19 cellular contexts compared by ENCODE assay signal in the genomic region with DNA sequence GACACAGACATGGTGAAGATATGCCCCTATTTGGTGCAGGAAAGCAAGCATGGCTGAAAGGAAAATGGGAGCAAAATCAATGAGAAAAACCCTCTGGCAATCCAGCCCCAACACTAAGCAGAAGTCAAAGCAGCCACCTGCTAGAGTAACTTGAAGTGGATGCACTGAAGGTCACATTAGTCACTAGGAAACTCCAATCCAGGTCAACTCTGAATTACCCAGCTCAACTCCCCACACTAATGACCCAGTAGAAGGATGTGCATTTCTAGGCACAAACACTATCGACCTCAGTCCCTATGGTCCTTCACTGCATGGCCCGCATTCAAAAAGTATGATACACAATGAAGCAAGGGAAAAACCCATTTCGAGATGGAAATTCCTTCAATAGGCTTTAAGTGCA.
DNase-seq lines count a peak whose midpoint lies in the region; ATAC-seq and TF ChIP-seq lines count a peak whose summit lies in the region.
"Had no signal": no experiment of that assay in that cellular context is flagged by ENCODE, and none has a peak within 500 bp of the region (broad histone marks: within the 10 kb centered on the region; RNA-seq: fewer than 3 reads in every experiment).

No MANE protein-coding gene starts in this region.

- H3K4ac ChIP-seq in H9 (ENCODE audit: low read depth, low read length), result no peak overlapping the region
- H3K4ac ChIP-seq in mesenchymal stem cell (ENCODE audit: low read depth in 1 of 2, low read length in 2 of 2), result no peak overlapping the region

- no peaks in the 10 kb centered on the region for H3K79me2 ChIP-seq in H9 (ENCODE audit: insufficient read depth, low read length)
- H3K79me2 ChIP-seq: parathyroid adenoma had no signal

- no peak overlapping the region for H2BK120ac ChIP-seq in H9 (ENCODE audit: low read depth, low read length, poor library complexity, severe bottlenecking)
- H2BK120ac ChIP-seq in mesenchymal stem cell (ENCODE audit: low read depth, low read length), result no peak overlapping the region

- H3K9me3 ChIP-seq in H9 (ENCODE audit: control insufficient read depth, low read depth, low read length) (no peaks in the 10 kb centered on the region), mesenchymal stem cell (ENCODE audit: control insufficient read depth, low read length) (peaks cover 4% of the 10 kb centered on the region), Caco-2 (no peaks in the 10 kb centered on the region), ascending aorta (no peaks in the 10 kb centered on the region)
- H3K9me3 ChIP-seq: gastroesophageal sphincter, testis had no signal

- no peak overlapping the region for H4K5ac ChIP-seq in H9 (ENCODE audit: insufficient read length, low read depth, low read length)

- no peak overlapping the region for H3K4me3 ChIP-seq in mesenchymal stem cell (ENCODE audit: insufficient read depth in 1 of 2, low read depth in 1 of 2, low read length in 2 of 2)
- H3K4me3 ChIP-seq in Caco-2 (ENCODE audit: low read depth, low read length), result no peak overlapping the region
- H3K4me3 ChIP-seq in ascending aorta, result no peak overlapping the region
- H3K4me3 ChIP-seq: coronary artery, gastroesophageal sphincter, testis had no signal

- BruUV-seq in Caco-2 (replicated peaks; lab: Mats Ljungman, UMichigan), result no TSS peak

- H3K36me3 ChIP-seq in mesenchymal stem cell (ENCODE audit: control insufficient read depth in 1 of 2, insufficient read depth in 2 of 2, low read depth in 1 of 2, low read length in 2 of 2) (peaks cover 7 to 29% of the 10 kb centered on the region in 2 experiments), Caco-2 (ENCODE audit: control insufficient read depth, insufficient read depth, low read length) (no peaks in the 10 kb centered on the region), ascending aorta (no peaks in the 10 kb centered on the region)

- H3K79me1 ChIP-seq in H9 (ENCODE audit: insufficient read depth, low read depth, low read length, poor library complexity, severe bottlenecking) (no peaks in the 10 kb centered on the region), mesenchymal stem cell (replicated peaks; ENCODE audit: low read length, poor library complexity, severe bottlenecking) (peaks cover 7% of the 10 kb centered on the region)

- no peak for TF ChIP-seq CTCF in H9 (conservative IDR thresholded peaks at IDR 0.05)
- TF ChIP-seq CTCF in Caco-2 (IDR thresholded peaks at IDR 0.05; ENCODE audit: insufficient read depth in 1 of 2, low read depth in 1 of 2, low read length in 1 of 2, severe bottlenecking in 1 of 2, unreplicated experiment in 1 of 2), result no peak
- no peak for TF ChIP-seq CTCF in ascending aorta (IDR thresholded peaks at IDR 0.05)

- WGBS in H9 (ENCODE audit: extremely low coverage, insufficient read length, low lambda C conversion rate), result no CpG with 5 or more reads among the region's 3 CpGs
- 92% methylated on average over 3 of the region's 3 CpGs for WGBS in mesenchymal stem cell

- no peak overlapping the region for H2BK20ac ChIP-seq in H9 (ENCODE audit: low read depth, low read length, poor library complexity, severe bottlenecking)

- POLR2A ChIA-PET in Caco-2 (lab: Charles Lee), result no interaction called here
- POLR2A ChIA-PET in activated CD4-positive, alpha-beta T cell treated with anti-CD3 and anti-CD28 coated beads, Interleukin-2, amount 10 ng/mL, durations not matched to agents 7 days and 5 days (lab: Charles Lee), result no interaction called here

- no peaks in the 10 kb centered on the region for H4K20me1 ChIP-seq in H9 (ENCODE audit: control insufficient read depth, insufficient read depth, insufficient read length)

- H3K27me3 ChIP-seq in H9 (ENCODE audit: insufficient read depth, low read length), result no peaks in the 10 kb centered on the region
- H3K27me3 ChIP-seq in mesenchymal stem cell (ENCODE audit: control insufficient read depth in 1 of 2, insufficient read depth in 1 of 2, low read length in 2 of 2), result no peaks in the 10 kb centered on the region
- no peaks in the 10 kb centered on the region for H3K27me3 ChIP-seq in Caco-2 (replicated peaks; ENCODE audit: control insufficient read depth, insufficient read depth, low read length)
- no peaks in the 10 kb centered on the region for H3K27me3 ChIP-seq in ascending aorta
- H3K27me3 ChIP-seq: gastroesophageal sphincter, testis had no signal

- H3K9me3 Mint-ChIP-seq in H9, result peaks cover 4 to 13% of the 10 kb centered on the region in 2 experiments; a peak in 3 of 5 replicates
- H3K9me3 Mint-ChIP-seq in Caco-2 (ENCODE audit: unreplicated experiment), result no peaks in the 10 kb centered on the region
- no peaks in the 10 kb centered on the region for H3K9me3 Mint-ChIP-seq in activated CD4-positive, alpha-beta T cell treated with anti-CD3 and anti-CD28 coated beads, Interleukin-2, amount 10 ng/mL, durations not matched to agents 7 days and 5 days
- H3K9me3 Mint-ChIP-seq: activated B cell treated with CpG ODN at 0.5 μM for 24 hours had no signal

- H3K9ac ChIP-seq in H9 (ENCODE audit: extremely low read depth, insufficient read length, low read length) (no peak overlapping the region), mesenchymal stem cell (ENCODE audit: low read length) (no peak overlapping the region)
- H3K9ac ChIP-seq: parathyroid adenoma had no signal

- H3K27me3 Mint-ChIP-seq in H9 (ENCODE audit: low read depth) (no peaks in the 10 kb centered on the region), Caco-2 (ENCODE audit: insufficient read depth, unreplicated experiment) (no peaks in the 10 kb centered on the region)
- H3K27me3 Mint-ChIP-seq in activated CD4-positive, alpha-beta T cell treated with anti-CD3 and anti-CD28 coated beads, Interleukin-2, amount 10 ng/mL, durations not matched to agents 7 days and 5 days, result no peaks in the 10 kb centered on the region
- H3K27me3 Mint-ChIP-seq: activated B cell treated with CpG ODN at 0.5 μM for 24 hours; activated CD8-positive, alpha-beta memory T cell treated with anti-CD3 and anti-CD28 coated beads, Interleukin-2, amount 10 ng/mL, durations not matched to agents 7 days and 5 days had no signal

- H2BK15ac ChIP-seq in H9 (ENCODE audit: low read depth, low read length) (no peak overlapping the region), mesenchymal stem cell (ENCODE audit: low read depth, poor library complexity, severe bottlenecking) (no peak overlapping the region)

- no peak overlapping the region for H2BK5ac ChIP-seq in H9 (ENCODE audit: insufficient read length, low read length)
- peak overlapping the region; percentile 62 for H2BK5ac ChIP-seq in mesenchymal stem cell (ENCODE audit: low read depth, low read length, poor library complexity, severe bottlenecking)

- H3K4me3 Mint-ChIP-seq in H9, result no peak overlapping the region
- no peak overlapping the region for H3K4me3 Mint-ChIP-seq in Caco-2 (ENCODE audit: unreplicated experiment)
- no peak overlapping the region for H3K4me3 Mint-ChIP-seq in activated CD4-positive, alpha-beta T cell treated with anti-CD3 and anti-CD28 coated beads, Interleukin-2, amount 10 ng/mL, durations not matched to agents 7 days and 5 days
- H3K4me3 Mint-ChIP-seq: activated B cell treated with CpG ODN at 0.5 μM for 24 hours; activated CD8-positive, alpha-beta memory T cell treated with anti-CD3 and anti-CD28 coated beads, Interleukin-2, amount 10 ng/mL, durations not matched to agents 7 days and 5 days had no signal

- DNase-seq in H9 (no peak), mesenchymal stem cell (no peak), Caco-2 (no peak), ascending aorta (ENCODE audit: low spot score in 2 of 2) (no peak)
- DNase-seq in activated CD4-positive, alpha-beta T cell treated with anti-CD3 and anti-CD28 coated beads, Interleukin-2, amount 10 ng/mL, durations not matched to agents 7 days and 5 days, result no peak
- DNase-seq: activated B cell treated with CpG ODN at 0.5 μM for 24 hours; activated CD8-positive, alpha-beta memory T cell treated with anti-CD3 and anti-CD28 coated beads, Interleukin-2, amount 10 ng/mL, durations not matched to agents 7 days and 5 days; activated naive CD4-positive, alpha-beta T cell treated with Interleukin-2 at 50 U/mL for 16 hours; NCI-H446; Right ventricle myocardium superior; stimulated activated CD4-positive, alpha-beta T cell treated with anti-CD3 and anti-CD28 coated beads, Interleukin-4, amount 100 ng/mL, for 1 hour; testis had no signal

- H3K4me1 ChIP-seq in H9 (ENCODE audit: insufficient read depth, low read length) (peaks cover 6% of the 10 kb centered on the region; the same call in 1 of the 2 replicates), mesenchymal stem cell (ENCODE audit: control insufficient read depth, insufficient read depth, low read depth, low read length) (peaks cover 13% of the 10 kb centered on the region), Caco-2 (peaks cover 12% of the 10 kb centered on the region), ascending aorta (no peaks in the 10 kb centered on the region)
- H3K4me1 ChIP-seq: gastroesophageal sphincter, parathyroid adenoma, testis had no signal

- no peak overlapping the region for H3K56ac ChIP-seq in H9 (ENCODE audit: insufficient read length, low read depth, low read length)

- no peak overlapping the region for H4K8ac ChIP-seq in H9 (replicated peaks; ENCODE audit: insufficient read length, low read depth, low read length)
- H4K8ac ChIP-seq in mesenchymal stem cell (ENCODE audit: low read length), result peak overlapping the region; percentile 78

- no peak overlapping the region for H2BK12ac ChIP-seq in H9 (ENCODE audit: insufficient read length, low read depth, low read length)
- peak overlapping the region in 1 of 2 experiments; percentile 61 for H2BK12ac ChIP-seq in mesenchymal stem cell (ENCODE audit: low read length in 2 of 2)

- no peak overlapping the region for H3K23ac ChIP-seq in H9 (ENCODE audit: insufficient read length, low read depth, low read length)
- no peak overlapping the region for H3K23ac ChIP-seq in mesenchymal stem cell (ENCODE audit: low read length in 2 of 2)

- no peaks in the 10 kb centered on the region for H3K23me2 ChIP-seq in H9 (ENCODE audit: insufficient read length, low read depth, low read length, poor library complexity, severe bottlenecking)

- H3K27ac ChIP-seq in H9 (ENCODE audit: insufficient read length, low read depth, low read length) (peak overlapping the region; percentile 79), mesenchymal stem cell (ENCODE audit: low read length, poor library complexity, severe bottlenecking) (peak overlapping the region; percentile 96), ascending aorta (no peak overlapping the region)
- H3K27ac ChIP-seq: coronary artery, epithelial cell of prostate, gastroesophageal sphincter, parathyroid adenoma, testis had no signal

- CTCF ChIA-PET in Caco-2 (lab: Charles Lee), result no interaction called here
- CTCF ChIA-PET in activated CD4-positive, alpha-beta T cell treated with anti-CD3 and anti-CD28 coated beads, Interleukin-2, amount 10 ng/mL, durations not matched to agents 7 days and 5 days (lab: Charles Lee), result no interaction called here

- H3K14ac ChIP-seq in H9 (ENCODE audit: insufficient read depth, low read length) (no peak overlapping the region), mesenchymal stem cell (ENCODE audit: low read length in 2 of 2) (no peak overlapping the region)

- H2AK5ac ChIP-seq in H9 (ENCODE audit: insufficient read length, low read length) (no peak overlapping the region), mesenchymal stem cell (ENCODE audit: low read length, severe bottlenecking) (peak overlapping the region; percentile 100)

- peaks cover 22 to 58% (median 29%) of the 10 kb centered on the region in 3 experiments for H3K36me3 Mint-ChIP-seq in H9 (ENCODE audit: insufficient read depth in 1 of 3, low read depth in 3 of 3)
- H3K36me3 Mint-ChIP-seq in Caco-2 (ENCODE audit: insufficient read depth, unreplicated experiment), result no peaks in the 10 kb centered on the region
- peaks cover 54% of the 10 kb centered on the region for H3K36me3 Mint-ChIP-seq in activated CD4-positive, alpha-beta T cell treated with anti-CD3 and anti-CD28 coated beads, Interleukin-2, amount 10 ng/mL, durations not matched to agents 7 days and 5 days (ENCODE audit: low read depth)

- H3K4me2 ChIP-seq in H9 (ENCODE audit: insufficient read depth, insufficient read length, low read length) (peak overlapping the region; percentile 13), mesenchymal stem cell (ENCODE audit: low read length, poor library complexity, severe bottlenecking) (no peak overlapping the region)

- H3K18ac ChIP-seq in H9 (ENCODE audit: insufficient read length, low read depth, low read length) (peak overlapping the region; percentile 54), mesenchymal stem cell (ENCODE audit: low read depth in 1 of 2, low read length in 2 of 2) (peak overlapping the region in 1 of 2 experiments; percentile 55)

- H3K27ac Mint-ChIP-seq in H9, result peak overlapping the region; percentile 67 to 95 (median 78); a peak in 4 of 7 replicates
- H3K27ac Mint-ChIP-seq in Caco-2 (ENCODE audit: unreplicated experiment), result no peak overlapping the region
- no peak overlapping the region for H3K27ac Mint-ChIP-seq in activated CD4-positive, alpha-beta T cell treated with anti-CD3 and anti-CD28 coated beads, Interleukin-2, amount 10 ng/mL, durations not matched to agents 7 days and 5 days
- H3K27ac Mint-ChIP-seq: activated B cell treated with CpG ODN at 0.5 μM for 24 hours; activated CD8-positive, alpha-beta memory T cell treated with anti-CD3 and anti-CD28 coated beads, Interleukin-2, amount 10 ng/mL, durations not matched to agents 7 days and 5 days had no signal

- no peak overlapping the region for H3T11ph ChIP-seq in H9 (ENCODE audit: low read length)

- ATAC-seq in GM19395 (IDR thresholded peaks at IDR 0.05; ENCODE audit: unreplicated experiment) (peak; percentile 10), HG03432 (IDR thresholded peaks at IDR 0.05; ENCODE audit: unreplicated experiment) (peak; percentile 36), HG03565 (IDR thresholded peaks at IDR 0.05; ENCODE audit: unreplicated experiment) (no peak)
- ATAC-seq: activated CD8-positive, alpha-beta memory T cell treated with anti-CD3 and anti-CD28 coated beads, Interleukin-2, amount 10 ng/mL, durations not matched to agents 7 days and 5 days; gastroesophageal sphincter had no signal

- intact Hi-C loops in Caco-2 (cut with micrococcal nuclease; ENCODE audit: unreplicated experiment) (loop anchor here (10.0 kb wide), 1 partner anchor 218 kb away; no protein-coding TSS in a partner anchor), ascending aorta (cut with DNase I) (no loop called here)

- peak overlapping the region; percentile 18 for H4K91ac ChIP-seq in H9 (ENCODE audit: insufficient read length, low read depth, low read length)
- H4K91ac ChIP-seq in mesenchymal stem cell (ENCODE audit: low read length), result no peak overlapping the region

- no peak overlapping the region for H2AFZ ChIP-seq in H9 (ENCODE audit: low read length)
- no peak overlapping the region for H2AFZ ChIP-seq in mesenchymal stem cell (ENCODE audit: low read depth, low read length)
- H2AFZ ChIP-seq: parathyroid adenoma had no signal

- H3K4me1 Mint-ChIP-seq in H9 (peaks cover 12 to 13% of the 10 kb centered on the region in 2 experiments), Caco-2 (ENCODE audit: low read depth, unreplicated experiment) (peaks cover 6% of the 10 kb centered on the region)
- no peaks in the 10 kb centered on the region for H3K4me1 Mint-ChIP-seq in activated CD4-positive, alpha-beta T cell treated with anti-CD3 and anti-CD28 coated beads, Interleukin-2, amount 10 ng/mL, durations not matched to agents 7 days and 5 days
- H3K4me1 Mint-ChIP-seq: activated B cell treated with CpG ODN at 0.5 μM for 24 hours; activated CD8-positive, alpha-beta memory T cell treated with anti-CD3 and anti-CD28 coated beads, Interleukin-2, amount 10 ng/mL, durations not matched to agents 7 days and 5 days had no signal

Comparison
In these comparisons a context has a peak if more than half of its experiments do, and no peak if none do; other contexts are left out.
1. H3K27ac ChIP-seq: peak in H9 (single experiment) and mesenchymal stem cell (single experiment); none in ascending aorta (0 of 2).
2. H3K27ac Mint-ChIP-seq: peak in H9 (3 of 3); none in Caco-2 (single experiment) and activated CD4-positive, alpha-beta T cell treated with anti-CD3 and anti-CD28 coated beads, Interleukin-2, amount 10 ng/mL, durations not matched to agents 7 days and 5 days (single experiment).